In the genomic region with DNA sequence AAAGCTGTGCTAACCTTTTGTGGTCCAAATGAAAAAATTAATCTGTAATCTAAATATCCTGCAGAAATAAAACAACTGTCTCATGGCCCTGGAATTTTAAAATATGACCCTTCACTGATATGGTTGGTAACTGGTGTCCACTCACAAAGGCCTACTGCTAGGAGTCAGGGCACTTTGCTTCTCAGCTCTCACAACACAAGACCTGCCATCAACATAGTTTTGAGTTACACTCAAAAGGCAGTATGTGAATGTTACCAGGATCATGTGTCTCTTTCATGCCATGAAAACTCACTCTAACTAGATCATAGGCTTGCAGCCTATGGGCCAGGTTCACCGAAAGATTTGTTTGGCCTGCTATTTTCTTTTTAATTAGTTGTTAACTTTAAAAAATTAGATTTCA, we compare ENCODE assay signal across 25 cellular contexts.
"Had no signal": no experiment of that assay in that cellular context is flagged by ENCODE, and none has a peak within 500 bp of the region (broad histone marks: within the 10 kb centered on the region; RNA-seq: fewer than 3 reads in every experiment).

No MANE protein-coding gene starts in this region.

- DNase-seq: cortex of kidney; effector memory CD8-positive, alpha-beta T cell; erythroblast; esophagus squamous epithelium; foreskin melanocyte; hypothalamus; immature natural killer cell; islet precursor cell; kidney glomerular epithelial cell; left colon; mesenchymal stem cell; mucosa of descending colon; naive B cell; pancreas; sigmoid colon; spleen; stimulated activated CD4-positive, alpha-beta T cell treated with anti-CD3 and anti-CD28 coated beads, Interleukin-4, amount 100 ng/mL, for 4 hours; stimulated activated naive CD8-positive, alpha-beta T cell treated with anti-CD3 and anti-CD28 coated beads, Interleukin-15, Interleukin-2, amounts not matched to agents 100 U/mL and 50 U/mL, for 24 hours; substantia nigra; testis; tibial artery had no signal

- H3K36me3 ChIP-seq: esophagus squamous epithelium, neutrophil, pancreas, sigmoid colon, spleen, tibial artery had no signal

- H3K4me1 ChIP-seq: esophagus squamous epithelium, pancreas, sigmoid colon, spleen, testis, tibial artery had no signal

- H3K27me3 ChIP-seq: esophagus squamous epithelium, neutrophil, pancreas, sigmoid colon, testis, tibial artery had no signal

- ATAC-seq: effector memory CD8-positive, alpha-beta T cell; left colon; mucosa of descending colon; natural killer cell treated with Interleukin-12 subunit alpha and Interleukin-12 subunit beta and Interleukin-15 and Interleukin-18, amount 100 ng/mL, for 72 hours; pancreas; stimulated activated memory B cell treated with anti-CD40 and anti-IgM and Interleukin-4, amounts not matched to agents 10 μg/mL and 1 μg/mL and 100 μg/mL, for 72 hours; stimulated activated naive CD8-positive, alpha-beta T cell treated with anti-CD3 and anti-CD28 coated beads, Interleukin-15, Interleukin-2, amounts not matched to agents 100 U/mL and 50 U/mL, for 24 hours had no signal

- H3K27ac ChIP-seq: esophagus squamous epithelium, neutrophil, pancreas, sigmoid colon, skin epidermis, spleen, testis, tibial artery had no signal

- H3K9me3 ChIP-seq: esophagus squamous epithelium, mucosa of descending colon, neutrophil, sigmoid colon, testis, tibial artery had no signal

- H3K4me3 ChIP-seq: esophagus squamous epithelium, mucosa of descending colon, pancreas, sigmoid colon, skin epidermis, spleen, testis, tibial artery had no signal
